ENCODE assay signal across 19 cellular contexts in genomic region chr4:128718793-128719192, GRCh38.
DNase-seq lines count a peak whose midpoint lies in the region; ATAC-seq and TF ChIP-seq lines count a peak whose summit lies in the region.
"Had no signal": no experiment of that assay in that cellular context is flagged by ENCODE, and none has a peak within 500 bp of the region (broad histone marks: within the 10 kb centered on the region; RNA-seq: fewer than 3 reads in every experiment).

No MANE protein-coding gene starts in this region.

- no peaks in the 10 kb centered on the region for H3K9me3 ChIP-seq in SK-N-SH
- H3K9me3 ChIP-seq: right atrium auricular region, stomach had no signal

- no peak overlapping the region for H3K27ac ChIP-seq in SK-N-SH (ENCODE audit: low read depth in 2 of 2, low read length in 1 of 2)
- H3K27ac ChIP-seq: right atrium auricular region, SK-N-MC, stomach had no signal

- H3K4me1 ChIP-seq in SK-N-SH (ENCODE audit: control insufficient read depth in 1 of 2, insufficient read depth in 2 of 2, low read depth in 1 of 2, low read length in 1 of 2): no peaks in the 10 kb centered on the region
- H3K4me1 ChIP-seq: right atrium auricular region had no signal

- 4% methylated on average over 1 of the region's 1 CpG for WGBS in SK-N-SH (ENCODE audit: low lambda C conversion rate)

- no peaks in the 10 kb centered on the region for H4K20me1 ChIP-seq in SK-N-SH (ENCODE audit: insufficient read depth)

- no peaks in the 10 kb centered on the region for H3K27me3 ChIP-seq in SK-N-SH (ENCODE audit: insufficient read depth)
- H3K27me3 ChIP-seq: right atrium auricular region, stomach had no signal

- CTCF ChIA-PET in SK-N-SH (lab: Yijun Ruan, JAX): interaction anchor here (1.4 kb wide), 1 partner anchor 9 kb away, joined by 3 read pairs; no protein-coding TSS in a partner anchor

- H3K9me2 ChIP-seq in SK-N-SH: no peaks in the 10 kb centered on the region

- TF ChIP-seq CTCF in SK-N-SH (IDR thresholded peaks at IDR 0.05): no peak
- no peak for TF ChIP-seq CTCF in fibroblast of pulmonary artery (IDR thresholded peaks at IDR 0.05; ENCODE audit: low read length, missing control alignments)
- TF ChIP-seq CTCF in retinal pigment epithelial cell (conservative IDR thresholded peaks at IDR 0.05; ENCODE audit: low read depth, low read length): no peak

- TF ChIP-seq EP300 in SK-N-SH (IDR thresholded peaks at IDR 0.05; ENCODE audit: borderline replicate concordance in 1 of 2, low read depth in 1 of 2, low read length in 1 of 2): no peak

- DNase-seq in AG20443 (ENCODE audit: low spot score): peak; percentile 70
- no peak for DNase-seq in SK-N-SH
- peak; percentile 21 for DNase-seq in fibroblast of pulmonary artery (ENCODE audit: low read depth)
- DNase-seq in retinal pigment epithelial cell (ENCODE audit: low read depth): peak; percentile 62
- DNase-seq in HuH-7.5 (ENCODE audit: low spot score): no peak
- no peak for DNase-seq in Right ventricle myocardium superior
- no peak for DNase-seq in COR-L47 (lab: John Stamatoyannopoulos, UW)
- no peak for DNase-seq in DMS153 (lab: John Stamatoyannopoulos, UW)
- DNase-seq: activated CD4-positive, alpha-beta T cell treated with anti-CD3 and anti-CD28 coated beads, Interleukin-2, amount 10 ng/mL, durations not matched to agents 24 days and 14 days; activated naive CD4-positive, alpha-beta T cell treated with anti-CD3 and anti-CD28 coated beads, Interleukin-2, amount 50 U/mL, for 16 hours; C1 segment of cervical spinal cord; DMS 273 treated with DMSO at 0.1 percent for 48 hours; effector CD8-positive, alpha-beta T cell; natural killer cell; NCI-H2107; stomach had no signal

- TF ChIP-seq RAD21 in SK-N-SH (IDR thresholded peaks at IDR 0.05; ENCODE audit: low read length): no peak

- H3K4me2 ChIP-seq in SK-N-SH: no peak overlapping the region

- no peaks in the 10 kb centered on the region for H3K36me3 ChIP-seq in SK-N-SH (replicated peaks in 1 of 2; ENCODE audit: control insufficient read depth in 1 of 2, insufficient read depth in 2 of 2, low read length in 1 of 2)
- H3K36me3 ChIP-seq: right atrium auricular region, stomach had no signal

- intact Hi-C loops in Right ventricle myocardium superior (cut with DNase I): no loop called here

- no peak overlapping the region for H3K9ac ChIP-seq in SK-N-SH

- H3K4me3 ChIP-seq in SK-N-SH (ENCODE audit: low read depth in 2 of 2, low read length in 1 of 2) (no peak overlapping the region), fibroblast of pulmonary artery (replicated peaks; ENCODE audit: low read depth, low read length) (no peak overlapping the region), retinal pigment epithelial cell (ENCODE audit: low read length) (no peak overlapping the region)
- H3K4me3 ChIP-seq: lung, right atrium auricular region, SK-N-MC, stomach had no signal

- H2AFZ ChIP-seq in SK-N-SH (ENCODE audit: low read depth): no peak overlapping the region

- ATAC-seq in Right ventricle myocardium superior (ENCODE audit: poor library complexity): no peak
- ATAC-seq: natural killer cell had no signal

- no peaks in the 10 kb centered on the region for H3F3A ChIP-seq in SK-N-SH (replicated peaks; ENCODE audit: insufficient read depth)

- H3K79me2 ChIP-seq in SK-N-SH (ENCODE audit: insufficient read depth): no peaks in the 10 kb centered on the region

- POLR2A ChIA-PET in SK-N-SH (lab: Yijun Ruan, JAX): no interaction called here

TF ChIP-seq in SK-N-SH, 30 proteins besides CTCF, POLR2A, EP300 and RAD21:
- TF ChIP-seq, protein P1, sequence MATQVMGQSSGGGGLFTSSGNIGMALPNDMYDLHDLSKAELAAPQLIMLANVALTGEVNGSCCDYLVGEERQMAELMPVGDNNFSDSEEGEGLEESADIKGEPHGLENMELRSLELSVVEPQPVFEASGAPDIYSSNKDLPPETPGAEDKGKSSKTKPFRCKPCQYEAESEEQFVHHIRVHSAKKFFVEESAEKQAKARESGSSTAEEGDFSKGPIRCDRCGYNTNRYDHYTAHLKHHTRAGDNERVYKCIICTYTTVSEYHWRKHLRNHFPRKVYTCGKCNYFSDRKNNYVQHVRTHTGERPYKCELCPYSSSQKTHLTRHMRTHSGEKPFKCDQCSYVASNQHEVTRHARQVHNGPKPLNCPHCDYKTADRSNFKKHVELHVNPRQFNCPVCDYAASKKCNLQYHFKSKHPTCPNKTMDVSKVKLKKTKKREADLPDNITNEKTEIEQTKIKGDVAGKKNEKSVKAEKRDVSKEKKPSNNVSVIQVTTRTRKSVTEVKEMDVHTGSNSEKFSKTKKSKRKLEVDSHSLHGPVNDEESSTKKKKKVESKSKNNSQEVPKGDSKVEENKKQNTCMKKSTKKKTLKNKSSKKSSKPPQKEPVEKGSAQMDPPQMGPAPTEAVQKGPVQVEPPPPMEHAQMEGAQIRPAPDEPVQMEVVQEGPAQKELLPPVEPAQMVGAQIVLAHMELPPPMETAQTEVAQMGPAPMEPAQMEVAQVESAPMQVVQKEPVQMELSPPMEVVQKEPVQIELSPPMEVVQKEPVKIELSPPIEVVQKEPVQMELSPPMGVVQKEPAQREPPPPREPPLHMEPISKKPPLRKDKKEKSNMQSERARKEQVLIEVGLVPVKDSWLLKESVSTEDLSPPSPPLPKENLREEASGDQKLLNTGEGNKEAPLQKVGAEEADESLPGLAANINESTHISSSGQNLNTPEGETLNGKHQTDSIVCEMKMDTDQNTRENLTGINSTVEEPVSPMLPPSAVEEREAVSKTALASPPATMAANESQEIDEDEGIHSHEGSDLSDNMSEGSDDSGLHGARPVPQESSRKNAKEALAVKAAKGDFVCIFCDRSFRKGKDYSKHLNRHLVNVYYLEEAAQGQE (IDR thresholded peaks at IDR 0.05; ENCODE audit: low read depth, low read length): no peak
- 0 out of 2 replicates have a peak, but pooled peaks have one; percentile 6 for TF ChIP-seq TCF12 (IDR thresholded peaks at IDR 0.05)

Comparison
In these comparisons a context has a peak if more than half of its experiments do, and no peak if none do; other contexts are left out.
1. DNase-seq: peak in AG20443 (single experiment), fibroblast of pulmonary artery (single experiment) and retinal pigment epithelial cell (single experiment); none in SK-N-SH (single experiment), HuH-7.5 (single experiment), Right ventricle myocardium superior (single experiment), COR-L47 (single experiment) and DMS153 (single experiment).